8 cellular contexts compared by ENCODE assay signal in the genomic region with DNA sequence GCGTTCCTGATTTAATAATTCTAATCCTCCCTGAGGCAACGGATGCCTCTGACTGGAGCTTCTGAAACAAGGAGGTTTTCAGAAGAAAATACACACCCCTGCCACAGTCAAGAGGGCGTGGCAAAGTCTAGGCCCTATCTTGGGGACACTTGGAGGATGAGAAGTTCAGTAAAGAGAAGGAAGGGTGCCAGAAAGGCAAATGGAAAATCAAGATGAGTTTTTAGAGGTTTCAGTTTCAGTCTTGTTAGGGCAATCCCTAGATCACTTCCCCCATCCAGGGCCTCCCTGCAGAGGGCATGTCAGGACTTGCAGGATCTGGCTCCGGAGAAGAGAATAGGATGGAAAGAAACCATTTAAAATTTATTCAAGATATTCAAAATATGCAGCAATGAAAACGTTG. TPM values are rescaled to one million over a fixed set of nuclear protein-coding genes. Genes with fewer than 3 reads are reported as not detected.
DNase-seq lines count a peak whose midpoint lies in the region; ATAC-seq and TF ChIP-seq lines count a peak whose summit lies in the region.

No MANE protein-coding gene starts in this region.

- no peaks in the 10 kb centered on the region for H3K9me3 ChIP-seq in mammary epithelial cell (replicated peaks; ENCODE audit: insufficient read depth, low read length)

- H3K9ac ChIP-seq in mammary epithelial cell (ENCODE audit: insufficient read depth, low read length): peak overlapping the region; percentile 64

- no peaks in the 10 kb centered on the region for H4K20me1 ChIP-seq in mammary epithelial cell (ENCODE audit: insufficient read depth, low read length)

- TSS peak; percentile 82 for BruUV-seq in mammary epithelial cell (replicated peaks; lab: Mats Ljungman, UMichigan)

- H2AFZ ChIP-seq in mammary epithelial cell (ENCODE audit: low read depth, low read length): peak overlapping the region; percentile 82

- H3K79me2 ChIP-seq in mammary epithelial cell (ENCODE audit: insufficient read depth, low read length): no peaks in the 10 kb centered on the region

- H3K27me3 ChIP-seq in BJ (ENCODE audit: control insufficient read depth, insufficient read depth, low read length): no peaks in the 10 kb centered on the region
- no peaks in the 10 kb centered on the region for H3K27me3 ChIP-seq in mammary epithelial cell (ENCODE audit: insufficient read depth, low read length)

- 1% methylated on average over 5 of the region's 5 CpGs for WGBS in mammary epithelial cell (ENCODE audit: low coverage, missing lambda C conversion rate)

- no peaks in the 10 kb centered on the region for H3K36me3 ChIP-seq in BJ (ENCODE audit: control insufficient read depth, insufficient read depth, low read length)
- H3K36me3 ChIP-seq in mammary epithelial cell (ENCODE audit: insufficient read depth, low read length): no peaks in the 10 kb centered on the region

- CTCF ChIA-PET in BJ (lab: Yijun Ruan, JAX): interaction anchor here (0.6 to 3.9 kb wide), 6 partner anchors 21 to 281 kb away, joined by 3 to 12 read pairs (median 3); partner anchors contain the start of gene BBS12
- CTCF ChIA-PET in mammary epithelial cell (lab: Charles Lee; ENCODE audit: low non-redundant PET): no interaction called here

- in situ Hi-C loops in mammary epithelial cell (cut with MboI; ENCODE audit: low sequenced_read_pairs in 2 of 2): no loop called here

- POLR2A ChIA-PET in BJ (lab: Charles Lee): interaction anchor here (0.5 to 1.0 kb wide), 3 partner anchors 16 to 34 kb away, joined by 3 to 5 read pairs (median 5); no protein-coding TSS in a partner anchor

- DNase-seq in BJ (ENCODE audit: low read depth): peak; percentile 97
- peak; percentile 18 for DNase-seq in NCI-H2227 (lab: John Stamatoyannopoulos, UW; ENCODE audit: unreplicated experiment)
- DNase-seq in mammary epithelial cell: peak; percentile 91
- DNase-seq in left lobe of liver (ENCODE audit: low spot score): no peak
- DNase-seq in ureter (ENCODE audit: low spot score): peak; percentile 46
- DNase-seq in RKO (ENCODE audit: low spot score): no peak

- H3K4me3 ChIP-seq in BJ (ENCODE audit: low read depth, low read length) (no peak overlapping the region), mammary epithelial cell (replicated peaks in 1 of 3; ENCODE audit: insufficient read depth in 1 of 3, low read depth in 2 of 3, low read length in 3 of 3) (peak overlapping the region in 2 of 3 experiments; percentile 44 to 45)

- intact Hi-C loops in mammary epithelial cell (cut with micrococcal nuclease): no loop called here

- peak overlapping the region; percentile 73 for H3K27ac ChIP-seq in mammary epithelial cell (ENCODE audit: insufficient read depth, low read depth, low read length)

- ATAC-seq in GM21717 (IDR thresholded peaks at IDR 0.05; ENCODE audit: unreplicated experiment) (peak; percentile 81), left lobe of liver (peak; percentile 74), HG02840 (IDR thresholded peaks at IDR 0.05; ENCODE audit: low FRiP score, unreplicated experiment) (no peak)

- TF ChIP-seq CTCF in BJ (IDR thresholded peaks at IDR 0.05; ENCODE audit: insufficient read depth, low read depth, low read length) (peak; percentile 23; the same call in 1 of the 2 replicates), mammary epithelial cell (conservative IDR thresholded peaks at IDR 0.05 in 1 of 2, IDR thresholded peaks at IDR 0.05 in 1 of 2; ENCODE audit: extremely low read depth in 1 of 2, insufficient read depth in 1 of 2, low read depth in 1 of 2, low read length in 2 of 2) (no peak)

- dilution Hi-C loops in mammary epithelial cell (cut with HindIII; ENCODE audit: low sequenced_read_pairs): no loop called here

- peak overlapping the region; percentile 77 for H3K4me2 ChIP-seq in mammary epithelial cell (ENCODE audit: insufficient read depth, low read depth, low read length)

- H3K4me1 ChIP-seq in mammary epithelial cell (ENCODE audit: insufficient read depth, low read length): peaks cover 18% of the 10 kb centered on the region

RNA-seq across cellular contexts. Expression of gene FGF2, which starts 28.5 kb away (rescaled TPM):
- polyA plus RNA-seq in BJ (2011; rRNA removed) (72.7 and 192 TPM in 2 replicates), mammary epithelial cell (3.7 TPM)
- 127 and 158 TPM in 2 replicates for polyA minus RNA-seq in BJ (2011; rRNA and poly(A)+ RNA removed)
- total RNA-seq in mammary epithelial cell (10 to 100 TPM; 17.3 to 30.6 TPM), left lobe of liver (1.2 TPM), ureter (12.2 TPM)
- 7.7 TPM for polyA minus RNA-seq in mammary epithelial cell

Comparison
In these comparisons a context has a peak if more than half of its experiments do, and no peak if none do; other contexts are left out.
1. DNase-seq: peak in BJ (single experiment), NCI-H2227 (single experiment), mammary epithelial cell (single experiment) and ureter (single experiment); none in left lobe of liver (single experiment) and RKO (single experiment).